Comparison of ENCODE assay signal across 1 cellular context in the genomic region with DNA sequence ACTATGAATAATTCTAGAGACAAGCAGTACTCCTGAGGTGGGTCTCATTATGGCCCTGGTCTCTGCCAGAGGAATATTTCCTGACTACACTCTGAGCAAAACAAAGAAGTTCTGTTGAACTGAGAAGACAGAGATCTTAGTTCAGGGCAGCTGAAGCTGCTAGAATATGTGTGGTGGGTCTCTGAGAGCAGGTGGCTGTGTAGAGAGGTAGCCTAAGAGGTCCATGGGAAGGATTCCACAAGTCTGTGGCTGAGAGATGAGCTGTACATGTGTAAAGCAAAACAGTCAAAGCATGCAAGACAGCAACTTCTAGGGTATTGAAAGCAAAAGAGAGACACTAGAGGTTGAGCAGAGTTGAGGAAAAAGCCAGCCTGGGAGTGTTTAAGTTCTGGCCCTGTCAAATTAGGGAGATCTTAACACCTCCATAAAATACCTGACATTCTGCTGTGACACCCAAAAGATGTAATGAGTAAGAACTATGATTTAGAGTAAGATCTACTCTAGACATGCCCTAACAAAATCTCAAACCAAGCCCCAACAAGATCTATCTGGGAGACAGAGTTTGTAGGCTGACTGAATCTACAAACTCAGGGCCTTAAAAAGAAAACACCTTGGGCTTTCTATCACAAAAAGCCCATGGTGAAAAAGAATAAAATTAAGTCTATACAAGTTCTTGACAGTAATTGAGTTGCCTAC.
TF ChIP-seq lines count a peak whose summit lies in the region.

No MANE protein-coding gene starts in this region.

TF ChIP-seq in GM23338, 12 proteins besides CTCF, POLR2A, EP300 and RAD21:
- TF ChIP-seq, protein P1, sequence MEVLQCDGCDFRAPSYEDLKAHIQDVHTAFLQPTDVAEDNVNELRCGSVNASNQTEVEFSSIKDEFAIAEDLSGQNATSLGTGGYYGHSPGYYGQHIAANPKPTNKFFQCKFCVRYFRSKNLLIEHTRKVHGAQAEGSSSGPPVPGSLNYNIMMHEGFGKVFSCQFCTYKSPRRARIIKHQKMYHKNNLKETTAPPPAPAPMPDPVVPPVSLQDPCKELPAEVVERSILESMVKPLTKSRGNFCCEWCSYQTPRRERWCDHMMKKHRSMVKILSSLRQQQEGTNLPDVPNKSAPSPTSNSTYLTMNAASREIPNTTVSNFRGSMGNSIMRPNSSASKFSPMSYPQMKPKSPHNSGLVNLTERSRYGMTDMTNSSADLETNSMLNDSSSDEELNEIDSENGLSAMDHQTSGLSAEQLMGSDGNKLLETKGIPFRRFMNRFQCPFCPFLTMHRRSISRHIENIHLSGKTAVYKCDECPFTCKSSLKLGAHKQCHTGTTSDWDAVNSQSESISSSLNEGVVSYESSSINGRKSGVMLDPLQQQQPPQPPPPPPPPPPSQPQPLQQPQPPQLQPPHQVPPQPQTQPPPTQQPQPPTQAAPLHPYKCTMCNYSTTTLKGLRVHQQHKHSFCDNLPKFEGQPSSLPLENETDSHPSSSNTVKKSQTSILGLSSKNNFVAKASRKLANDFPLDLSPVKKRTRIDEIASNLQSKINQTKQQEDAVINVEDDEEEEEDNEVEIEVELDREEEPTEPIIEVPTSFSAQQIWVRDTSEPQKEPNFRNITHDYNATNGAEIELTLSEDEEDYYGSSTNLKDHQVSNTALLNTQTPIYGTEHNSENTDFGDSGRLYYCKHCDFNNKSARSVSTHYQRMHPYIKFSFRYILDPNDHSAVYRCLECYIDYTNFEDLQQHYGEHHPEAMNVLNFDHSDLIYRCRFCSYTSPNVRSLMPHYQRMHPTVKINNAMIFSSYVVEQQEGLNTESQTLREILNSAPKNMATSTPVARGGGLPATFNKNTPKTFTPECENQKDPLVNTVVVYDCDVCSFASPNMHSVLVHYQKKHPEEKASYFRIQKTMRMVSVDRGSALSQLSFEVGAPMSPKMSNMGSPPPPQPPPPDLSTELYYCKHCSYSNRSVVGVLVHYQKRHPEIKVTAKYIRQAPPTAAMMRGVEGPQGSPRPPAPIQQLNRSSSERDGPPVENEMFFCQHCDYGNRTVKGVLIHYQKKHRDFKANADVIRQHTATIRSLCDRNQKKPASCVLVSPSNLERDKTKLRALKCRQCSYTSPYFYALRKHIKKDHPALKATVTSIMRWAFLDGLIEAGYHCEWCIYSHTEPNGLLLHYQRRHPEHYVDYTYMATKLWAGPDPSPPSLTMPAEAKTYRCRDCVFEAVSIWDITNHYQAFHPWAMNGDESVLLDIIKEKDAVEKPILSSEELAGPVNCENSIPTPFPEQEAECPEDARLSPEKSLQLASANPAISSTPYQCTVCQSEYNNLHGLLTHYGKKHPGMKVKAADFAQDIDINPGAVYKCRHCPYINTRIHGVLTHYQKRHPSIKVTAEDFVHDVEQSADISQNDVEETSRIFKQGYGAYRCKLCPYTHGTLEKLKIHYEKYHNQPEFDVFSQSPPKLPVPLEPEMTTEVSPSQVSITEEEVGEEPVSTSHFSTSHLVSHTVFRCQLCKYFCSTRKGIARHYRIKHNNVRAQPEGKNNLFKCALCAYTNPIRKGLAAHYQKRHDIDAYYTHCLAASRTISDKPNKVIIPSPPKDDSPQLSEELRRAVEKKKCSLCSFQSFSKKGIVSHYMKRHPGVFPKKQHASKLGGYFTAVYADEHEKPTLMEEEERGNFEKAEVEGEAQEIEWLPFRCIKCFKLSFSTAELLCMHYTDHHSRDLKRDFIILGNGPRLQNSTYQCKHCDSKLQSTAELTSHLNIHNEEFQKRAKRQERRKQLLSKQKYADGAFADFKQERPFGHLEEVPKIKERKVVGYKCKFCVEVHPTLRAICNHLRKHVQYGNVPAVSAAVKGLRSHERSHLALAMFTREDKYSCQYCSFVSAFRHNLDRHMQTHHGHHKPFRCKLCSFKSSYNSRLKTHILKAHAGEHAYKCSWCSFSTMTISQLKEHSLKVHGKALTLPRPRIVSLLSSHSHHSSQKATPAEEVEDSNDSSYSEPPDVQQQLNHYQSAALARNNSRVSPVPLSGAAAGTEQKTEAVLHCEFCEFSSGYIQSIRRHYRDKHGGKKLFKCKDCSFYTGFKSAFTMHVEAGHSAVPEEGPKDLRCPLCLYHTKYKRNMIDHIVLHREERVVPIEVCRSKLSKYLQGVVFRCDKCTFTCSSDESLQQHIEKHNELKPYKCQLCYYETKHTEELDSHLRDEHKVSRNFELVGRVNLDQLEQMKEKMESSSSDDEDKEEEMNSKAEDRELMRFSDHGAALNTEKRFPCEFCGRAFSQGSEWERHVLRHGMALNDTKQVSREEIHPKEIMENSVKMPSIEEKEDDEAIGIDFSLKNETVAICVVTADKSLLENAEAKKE (CRISPR knock-in tag; IDR thresholded peaks at IDR 0.05): no peak
- TF ChIP-seq, protein P2, sequence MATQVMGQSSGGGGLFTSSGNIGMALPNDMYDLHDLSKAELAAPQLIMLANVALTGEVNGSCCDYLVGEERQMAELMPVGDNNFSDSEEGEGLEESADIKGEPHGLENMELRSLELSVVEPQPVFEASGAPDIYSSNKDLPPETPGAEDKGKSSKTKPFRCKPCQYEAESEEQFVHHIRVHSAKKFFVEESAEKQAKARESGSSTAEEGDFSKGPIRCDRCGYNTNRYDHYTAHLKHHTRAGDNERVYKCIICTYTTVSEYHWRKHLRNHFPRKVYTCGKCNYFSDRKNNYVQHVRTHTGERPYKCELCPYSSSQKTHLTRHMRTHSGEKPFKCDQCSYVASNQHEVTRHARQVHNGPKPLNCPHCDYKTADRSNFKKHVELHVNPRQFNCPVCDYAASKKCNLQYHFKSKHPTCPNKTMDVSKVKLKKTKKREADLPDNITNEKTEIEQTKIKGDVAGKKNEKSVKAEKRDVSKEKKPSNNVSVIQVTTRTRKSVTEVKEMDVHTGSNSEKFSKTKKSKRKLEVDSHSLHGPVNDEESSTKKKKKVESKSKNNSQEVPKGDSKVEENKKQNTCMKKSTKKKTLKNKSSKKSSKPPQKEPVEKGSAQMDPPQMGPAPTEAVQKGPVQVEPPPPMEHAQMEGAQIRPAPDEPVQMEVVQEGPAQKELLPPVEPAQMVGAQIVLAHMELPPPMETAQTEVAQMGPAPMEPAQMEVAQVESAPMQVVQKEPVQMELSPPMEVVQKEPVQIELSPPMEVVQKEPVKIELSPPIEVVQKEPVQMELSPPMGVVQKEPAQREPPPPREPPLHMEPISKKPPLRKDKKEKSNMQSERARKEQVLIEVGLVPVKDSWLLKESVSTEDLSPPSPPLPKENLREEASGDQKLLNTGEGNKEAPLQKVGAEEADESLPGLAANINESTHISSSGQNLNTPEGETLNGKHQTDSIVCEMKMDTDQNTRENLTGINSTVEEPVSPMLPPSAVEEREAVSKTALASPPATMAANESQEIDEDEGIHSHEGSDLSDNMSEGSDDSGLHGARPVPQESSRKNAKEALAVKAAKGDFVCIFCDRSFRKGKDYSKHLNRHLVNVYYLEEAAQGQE (IDR thresholded peaks at IDR 0.05; ENCODE audit: unreplicated experiment): no peak
- TF ChIP-seq STAT1 (IDR thresholded peaks at IDR 0.05; ENCODE audit: unreplicated experiment): no peak
- no peak for TF ChIP-seq ZNF331 (CRISPR knock-in tag; IDR thresholded peaks at IDR 0.05; ENCODE audit: low read depth)
- no peak for TF ChIP-seq CREB1 (CRISPR knock-in tag; IDR thresholded peaks at IDR 0.05; ENCODE audit: low read depth)
- TF ChIP-seq EZH2 (IDR thresholded peaks at IDR 0.05; ENCODE audit: low read depth, unreplicated experiment): no peak
- TF ChIP-seq ZNF114 (CRISPR knock-in tag; IDR thresholded peaks at IDR 0.05): no peak
- TF ChIP-seq, protein P3, sequence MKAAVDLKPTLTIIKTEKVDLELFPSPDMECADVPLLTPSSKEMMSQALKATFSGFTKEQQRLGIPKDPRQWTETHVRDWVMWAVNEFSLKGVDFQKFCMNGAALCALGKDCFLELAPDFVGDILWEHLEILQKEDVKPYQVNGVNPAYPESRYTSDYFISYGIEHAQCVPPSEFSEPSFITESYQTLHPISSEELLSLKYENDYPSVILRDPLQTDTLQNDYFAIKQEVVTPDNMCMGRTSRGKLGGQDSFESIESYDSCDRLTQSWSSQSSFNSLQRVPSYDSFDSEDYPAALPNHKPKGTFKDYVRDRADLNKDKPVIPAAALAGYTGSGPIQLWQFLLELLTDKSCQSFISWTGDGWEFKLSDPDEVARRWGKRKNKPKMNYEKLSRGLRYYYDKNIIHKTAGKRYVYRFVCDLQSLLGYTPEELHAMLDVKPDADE (IDR thresholded peaks at IDR 0.05): no peak
- no peak for TF ChIP-seq NANOG (IDR thresholded peaks at IDR 0.05; ENCODE audit: borderline replicate concordance)
- TF ChIP-seq EZH2phosphoT487 (IDR thresholded peaks at IDR 0.05; ENCODE audit: unreplicated experiment): no peak
- TF ChIP-seq POLR2AphosphoS5 (IDR thresholded peaks at IDR 0.05; ENCODE audit: low read depth): no peak
- no peak for TF ChIP-seq JUNB (IDR thresholded peaks at IDR 0.05; ENCODE audit: unreplicated experiment)
